In the genomic region with DNA sequence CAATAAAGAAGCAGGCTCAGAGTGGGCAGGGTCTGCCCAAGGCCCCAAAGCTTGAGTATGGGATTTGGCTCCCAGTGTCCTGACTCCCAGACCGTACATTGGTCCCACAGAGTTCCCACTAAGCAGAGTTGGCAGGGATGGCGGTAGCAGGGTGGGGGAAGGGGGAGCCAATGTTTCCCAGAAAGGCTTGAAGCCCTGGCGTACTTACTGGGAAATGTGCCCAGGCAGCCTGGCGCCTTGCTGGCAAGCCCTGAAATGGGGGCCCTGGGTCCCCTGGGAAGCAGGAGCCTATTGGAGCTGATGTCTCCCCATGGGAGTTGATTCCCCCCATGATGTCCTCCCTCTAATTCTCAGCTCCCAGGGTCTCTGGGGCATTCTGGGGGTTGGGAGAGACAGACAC, we compare ENCODE assay signal across 11 cellular contexts. TPM values are rescaled to one million over a fixed set of nuclear protein-coding genes. Genes with fewer than 3 reads are reported as not detected.
A peak's percentile ranks its signal among the peaks of the same experiment; 100 is the strongest.
DNase-seq lines count a peak whose midpoint lies in the region; ATAC-seq and TF ChIP-seq lines count a peak whose summit lies in the region.
"Had no signal": no experiment of that assay in that cellular context is flagged by ENCODE, and none has a peak within 500 bp of the region (broad histone marks: within the 10 kb centered on the region; RNA-seq: fewer than 3 reads in every experiment).

No MANE protein-coding gene starts in this region.

- intact Hi-C loops in tibial artery (cut with DNase I; ENCODE audit: low total_unique reads), result no loop called here

- no peak overlapping the region for H3K4me3 ChIP-seq in Peyer's patch
- peak overlapping the region in 1 of 2 donors; percentile 14 for H3K4me3 ChIP-seq in gastroesophageal sphincter
- H3K4me3 ChIP-seq in tibial artery, result peak overlapping the region; percentile 15 to 33

- TF ChIP-seq POLR2A in Peyer's patch (IDR thresholded peaks at IDR 0.05) (no peak), gastroesophageal sphincter (IDR thresholded peaks at IDR 0.05) (no peak)

- no peaks in the 10 kb centered on the region for H3K27me3 Mint-ChIP-seq in nephron (ENCODE audit: low read depth)

- H3K27ac Mint-ChIP-seq in nephron, result peak overlapping the region in 2 of 3 experiments; percentile 71 to 72

- DNase-seq in Peyer's patch, result no peak
- peak; percentile 86 to 98 for DNase-seq in tibial artery
- no peak for DNase-seq in KBM-7
- DNase-seq in MV-4-11 (lab: John Stamatoyannopoulos, UW), result no peak
- DNase-seq: DND-41, Kasumi-1 had no signal

- ATAC-seq in gastroesophageal sphincter (peak; percentile 52), HG03025 (IDR thresholded peaks at IDR 0.05; ENCODE audit: low FRiP score, unreplicated experiment) (no peak)

- no peak overlapping the region for H3K4me3 Mint-ChIP-seq in nephron

- peaks cover 26% of the 10 kb centered on the region for H3K36me3 Mint-ChIP-seq in nephron (ENCODE audit: low read depth)

- H3K9me3 ChIP-seq in Peyer's patch (no peaks in the 10 kb centered on the region), gastroesophageal sphincter (no peaks in the 10 kb centered on the region), tibial artery (no peaks in the 10 kb centered on the region)

- in situ Hi-C loops in KBM-7 (cut with MboI; ENCODE audit: low pct_unique_long_range_greater_than_20kb, low sequenced_read_pairs), result no loop called here

- TF ChIP-seq EP300 in gastroesophageal sphincter (IDR thresholded peaks at IDR 0.05), result no peak

- H3K4me1 ChIP-seq in Peyer's patch (peaks cover 0 to 66% (median 4%) of the 10 kb centered on the region in 4 donors), gastroesophageal sphincter (peaks cover 13 to 100% (median 81%) of the 10 kb centered on the region in 3 donors), tibial artery (peaks cover 0 to 100% (median 94%) of the 10 kb centered on the region in 4 donors)

- H3K27ac ChIP-seq in Peyer's patch (peak overlapping the region in 3 of 4 donors; percentile 27 to 94 (median 49)), gastroesophageal sphincter (peak overlapping the region; percentile 81 to 99 (median 98)), tibial artery (peak overlapping the region; percentile 97)

- H3K36me3 ChIP-seq in Peyer's patch (no peaks in the 10 kb centered on the region), gastroesophageal sphincter (no peaks in the 10 kb centered on the region), tibial artery (no peaks in the 10 kb centered on the region)

- H3K27me3 ChIP-seq in Peyer's patch (no peaks in the 10 kb centered on the region), gastroesophageal sphincter (no peaks in the 10 kb centered on the region), tibial artery (no peaks in the 10 kb centered on the region)

- no peaks in the 10 kb centered on the region for H3K9me3 Mint-ChIP-seq in nephron

- TF ChIP-seq CTCF in Peyer's patch (IDR thresholded peaks at IDR 0.05), result no peak
- TF ChIP-seq CTCF in gastroesophageal sphincter (IDR thresholded peaks at IDR 0.05), result no peak
- no peak for TF ChIP-seq CTCF in nephron (IDR thresholded peaks at IDR 0.05; ENCODE audit: unreplicated experiment in 3 of 3)
- TF ChIP-seq CTCF in tibial artery (IDR thresholded peaks at IDR 0.05), result no peak

- H3K4me1 Mint-ChIP-seq in nephron, result peaks cover 84% of the 10 kb centered on the region

- no CpG with 5 or more reads among the region's 4 CpGs for WGBS in gastroesophageal sphincter (ENCODE audit: low coverage in 1 of 2), 2 donors

RNA-seq across cellular contexts. Expression of gene ARHGEF17, which starts 9.3 kb away (rescaled TPM):
- total RNA-seq in Peyer's patch (10 to 100 TPM in 3 of 4 donors, 1 to 10 TPM in 1; 3.2 to 33.8 (median 17.4) TPM), gastroesophageal sphincter (100 to 1,000 TPM in 1 of 4 donors, 10 to 100 TPM in 3; 52.5 to 169 (median 84.4) TPM)
- total RNA-seq: T-helper 1 cell treated with Interleukin-12 subunit alpha and Interleukin-12 subunit beta and Interleukin-4 antibody, amounts not matched to agents 30 ng/mL and 1 ng/mL, for 36 hours had no signal

RNA-seq across cellular contexts. Expression of gene P2RY6, which starts 45.2 kb away (rescaled TPM):
- total RNA-seq in Peyer's patch (1 to 10 TPM in 3 of 4 donors, not detected in 1; 1.5 to 6.6 (median 2.3) TPM), gastroesophageal sphincter (1 to 10 TPM; 1.8 to 2.8 (median 2.3) TPM)
- total RNA-seq: bronchial epithelial cell; T-helper 1 cell treated with Interleukin-12 subunit alpha and Interleukin-12 subunit beta and Interleukin-4 antibody, amounts not matched to agents 30 ng/mL and 1 ng/mL, for 36 hours had no signal

RNA-seq across cellular contexts. Expression of gene RELT, which starts 58.8 kb away (rescaled TPM):
- 10 to 100 TPM in 1 of 4 donors, 1 to 10 TPM in 3; 1.2 to 19.0 (median 4.7) TPM for total RNA-seq in Peyer's patch
- total RNA-seq in gastroesophageal sphincter, result 1 to 10 TPM; 2.3 to 5.7 (median 3.5) TPM

Comparison
In these comparisons a context has a peak if more than half of its experiments do, and no peak if none do; other contexts are left out.
1. DNase-seq: peak in tibial artery (2 of 2); none in Peyer's patch (0 of 3), KBM-7 (single experiment) and MV-4-11 (single experiment).
2. H3K4me3 ChIP-seq: peak in tibial artery (2 of 2); none in Peyer's patch (0 of 4).
3. Peak in every context shown above with its lines, with median percentiles within 50 percentile points of each other: H3K27ac ChIP-seq.